24 cellular contexts compared by ENCODE assay signal in the genomic region with DNA sequence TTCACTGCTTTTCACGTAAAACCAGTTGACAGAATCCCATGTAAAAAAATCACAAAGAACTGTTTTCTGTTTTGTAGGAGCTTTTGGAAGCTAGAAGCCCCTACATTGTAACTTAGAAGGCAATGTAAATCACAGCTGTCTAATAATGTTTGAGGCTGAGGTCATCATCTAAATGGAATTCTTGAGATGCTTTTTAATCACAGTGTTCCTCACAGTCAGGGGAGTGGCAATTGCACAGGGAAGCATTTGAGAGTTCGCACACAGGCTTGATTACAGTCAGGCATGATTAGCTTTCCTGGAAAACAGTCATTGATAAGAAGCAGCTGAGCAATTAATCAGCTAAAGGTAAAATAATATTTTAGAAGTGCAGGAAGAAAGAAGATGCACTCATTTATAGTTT. TPM values are rescaled to one million over a fixed set of nuclear protein-coding genes. Genes with fewer than 3 reads are reported as not detected.
DNase-seq lines count a peak whose midpoint lies in the region; FAIRE-seq and TF ChIP-seq lines count a peak whose summit lies in the region.
"Had no signal": no experiment of that assay in that cellular context is flagged by ENCODE, and none has a peak within 500 bp of the region (broad histone marks: within the 10 kb centered on the region; RNA-seq: fewer than 3 reads in every experiment).

No MANE protein-coding gene starts in this region.

- no peak overlapping the region for H3K27ac ChIP-seq in transverse colon
- H3K27ac ChIP-seq: dorsolateral prefrontal cortex, esophagus squamous epithelium, ovary, tibial artery had no signal

- no peaks in the 10 kb centered on the region for H3K9me3 ChIP-seq in transverse colon
- H3K9me3 ChIP-seq: esophagus squamous epithelium, heart left ventricle, ovary, tibial artery had no signal

- 50 to 52% methylated on average over 1 to 2 of the region's 2 CpGs for WGBS in transverse colon (ENCODE audit: low coverage in 1 of 2), 2 donors

- no peak for FAIRE-seq in bronchial epithelial cell (lab: Jason Lieb, UNC)
- FAIRE-seq: kidney had no signal

- peaks cover 8% of the 10 kb centered on the region for H3K27me3 Mint-ChIP-seq in Calu3 (ENCODE audit: unreplicated experiment)

- peak; percentile 30 for DNase-seq in Calu3
- DNase-seq in HS-5 (ENCODE audit: low read depth): peak; percentile 13
- DNase-seq in bronchial epithelial cell (ENCODE audit: low read depth): peak; percentile 36
- peak; percentile 40 for DNase-seq in myocyte (ENCODE audit: low read depth)
- DNase-seq in stimulated activated CD4-positive, alpha-beta T cell treated with anti-CD3 and anti-CD28 coated beads, Interleukin-12 subunit alpha, Interleukin-12 subunit beta, amount 100 ng/mL, for 4 hours: no peak
- DNase-seq in transverse colon: no peak
- DNase-seq in stimulated activated CD4-positive, alpha-beta T cell treated with anti-CD3 and anti-CD28 coated beads, Interleukin-4, amount 100 ng/mL, for 24 hours: no peak
- DNase-seq in GM10266 (ENCODE audit: extremely low spot score): no peak
- DNase-seq: activated CD4-positive, alpha-beta T cell treated with anti-CD3 and anti-CD28 coated beads, Interleukin-2, amount 50 U/mL, for 1 hour; activated naive CD4-positive, alpha-beta T cell treated with Interleukin-2 at 50 U/mL for 16 hours; CD4-positive, CD25-positive, alpha-beta regulatory T cell; dorsolateral prefrontal cortex; esophagus squamous epithelium; heart left ventricle; Kasumi-1; kidney; NCI-H1436 treated with DMSO at 0.1 percent for 48 hours; OCI-M1; ovary; tibial artery had no signal

- CTCF ChIA-PET in Calu3 (lab: Charles Lee): no interaction called here

- no peak for TF ChIP-seq EP300 in transverse colon (IDR thresholded peaks at IDR 0.05; ENCODE audit: low read depth)

- no peak for TF ChIP-seq POLR2A in transverse colon (IDR thresholded peaks at IDR 0.05)

- in situ Hi-C loops in transverse colon (cut with MboI; ENCODE audit: low pct_ligation_motif_present in 1 of 4, low pct_unique_long_range_greater_than_20kb in 1 of 4, low sequenced_read_pairs in 3 of 4): loop anchor here in 3 of 4 donors (25.0 kb wide), 1 partner anchor 377 kb away; no protein-coding TSS in a partner anchor

- H3K4me3 ChIP-seq in bronchial epithelial cell (ENCODE audit: low read depth, low read length) (no peak overlapping the region), transverse colon (no peak overlapping the region)
- H3K4me3 ChIP-seq: dorsolateral prefrontal cortex, esophagus squamous epithelium, heart left ventricle, ovary, smooth muscle cell, tibial artery had no signal

- intact Hi-C loops in Calu3 (cut with micrococcal nuclease; ENCODE audit: unreplicated experiment) (loop anchor here (10.0 kb wide), 1 partner anchor 965 kb away; no protein-coding TSS in a partner anchor), transverse colon (cut with DNase I; ENCODE audit: low total_unique reads) (no loop called here)

- peaks cover 2% of the 10 kb centered on the region for H3K27me3 ChIP-seq in bronchial epithelial cell (ENCODE audit: control insufficient read depth, insufficient read depth, low read length)
- H3K27me3 ChIP-seq in transverse colon: no peaks in the 10 kb centered on the region
- H3K27me3 ChIP-seq: ovary had no signal

- peaks cover 0 to 7% (median 0%) of the 10 kb centered on the region in 4 donors for H3K4me1 ChIP-seq in transverse colon
- H3K4me1 ChIP-seq: esophagus squamous epithelium, tibial artery had no signal

- H3K27ac Mint-ChIP-seq in Calu3 (ENCODE audit: unreplicated experiment): no peak overlapping the region
- H3K27ac Mint-ChIP-seq: CD4-positive, CD25-positive, alpha-beta regulatory T cell had no signal

- H3K9me3 Mint-ChIP-seq in Calu3 (ENCODE audit: low read depth, unreplicated experiment): no peaks in the 10 kb centered on the region
- H3K9me3 Mint-ChIP-seq: brain had no signal

- H3K4me3 Mint-ChIP-seq in Calu3 (ENCODE audit: low read depth, unreplicated experiment): no peak overlapping the region
- H3K4me3 Mint-ChIP-seq: CD4-positive, CD25-positive, alpha-beta regulatory T cell had no signal

- no peaks in the 10 kb centered on the region for H3K36me3 Mint-ChIP-seq in Calu3 (ENCODE audit: insufficient read depth, unreplicated experiment)
- H3K36me3 Mint-ChIP-seq: brain; CD4-positive, CD25-positive, alpha-beta regulatory T cell had no signal

- BruUV-seq in Calu3 (replicated peaks; lab: Mats Ljungman, UMichigan): no TSS peak

- H3K36me3 ChIP-seq in bronchial epithelial cell (ENCODE audit: control insufficient read depth, insufficient read depth, low read length) (no peaks in the 10 kb centered on the region), transverse colon (no peaks in the 10 kb centered on the region)
- H3K36me3 ChIP-seq: esophagus squamous epithelium, heart left ventricle, ovary, tibial artery had no signal

- no peak for TF ChIP-seq CTCF in Calu3 (IDR thresholded peaks at IDR 0.05; ENCODE audit: unreplicated experiment)
- no peak for TF ChIP-seq CTCF in bronchial epithelial cell (IDR thresholded peaks at IDR 0.05; ENCODE audit: insufficient read depth, low read length, severe bottlenecking)
- no peak for TF ChIP-seq CTCF in transverse colon (IDR thresholded peaks at IDR 0.05)
- TF ChIP-seq CTCF in GM10266 (IDR thresholded peaks at IDR 0.05; ENCODE audit: control insufficient read depth, insufficient read depth, low read depth, missing control alignments): no peak

- H3K4me1 Mint-ChIP-seq in Calu3 (ENCODE audit: low read depth, unreplicated experiment): peaks cover 25% of the 10 kb centered on the region
- H3K4me1 Mint-ChIP-seq: CD4-positive, CD25-positive, alpha-beta regulatory T cell had no signal

RNA-seq across cellular contexts. Expression of a gene that starts 2.9 kb away (rescaled TPM):
- total RNA-seq in Calu3 (2022) (not detected in 2 replicates), bronchial epithelial cell (not detected in 2 replicates), myocyte (0.05 TPM in 1 of 2 replicates, not detected in the other), transverse colon (10 to 100 TPM in 1 of 4 donors, 1 to 10 TPM in 3; 5.4 to 21.8 (median 7.5) TPM)
- polyA plus RNA-seq in myocyte (2012): not detected
- total RNA-seq: CD4-positive, CD25-positive, alpha-beta regulatory T cell; esophagus squamous epithelium; mucosa of gallbladder; NCI-H460; smooth muscle cell had no signal
- polyA plus RNA-seq: CD4-positive, CD25-positive, alpha-beta regulatory T cell; heart left ventricle; smooth muscle cell had no signal

Comparison
In these comparisons a context has a peak if more than half of its experiments do, and no peak if none do; other contexts are left out.
1. DNase-seq: peak in Calu3 (single experiment), HS-5 (single experiment), bronchial epithelial cell (single experiment) and myocyte (single experiment); none in stimulated activated CD4-positive, alpha-beta T cell treated with anti-CD3 and anti-CD28 coated beads, Interleukin-12 subunit alpha, Interleukin-12 subunit beta, amount 100 ng/mL, for 4 hours (single experiment), transverse colon (single experiment), stimulated activated CD4-positive, alpha-beta T cell treated with anti-CD3 and anti-CD28 coated beads, Interleukin-4, amount 100 ng/mL, for 24 hours (single experiment) and GM10266 (single experiment).